21 cellular contexts compared by ENCODE assay signal in the genomic region with DNA sequence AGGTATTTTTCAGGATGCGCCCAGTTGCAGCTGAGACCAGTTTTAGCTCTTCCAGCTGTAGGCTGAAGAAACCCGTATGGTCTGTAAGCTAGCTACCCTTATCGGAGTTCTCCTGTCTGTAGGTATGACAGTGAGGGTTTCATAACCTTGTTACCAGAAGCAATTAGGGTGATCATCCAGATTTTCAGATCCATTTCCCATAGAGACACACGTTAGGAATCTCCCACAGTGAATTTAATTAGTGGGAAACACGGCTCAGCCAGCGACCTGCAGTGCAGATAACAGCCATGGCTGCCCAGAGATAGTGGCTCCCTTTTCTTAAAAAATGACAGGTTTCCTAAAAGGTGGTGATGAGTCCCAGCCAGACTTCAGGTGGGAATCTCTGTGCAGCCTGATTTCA.
DNase-seq lines count a peak whose midpoint lies in the region; ATAC-seq, FAIRE-seq and TF ChIP-seq lines count a peak whose summit lies in the region.
"Had no signal": no experiment of that assay in that cellular context is flagged by ENCODE, and none has a peak within 500 bp of the region (broad histone marks: within the 10 kb centered on the region; RNA-seq: fewer than 3 reads in every experiment).

No MANE protein-coding gene starts in this region.

- ATAC-seq in HG02885 (IDR thresholded peaks at IDR 0.05; ENCODE audit: poor library complexity, unreplicated experiment), result no peak
- ATAC-seq in GM21360 (IDR thresholded peaks at IDR 0.05; ENCODE audit: unreplicated experiment), result no peak
- ATAC-seq: A549, GM12878 had no signal

- no peaks in the 10 kb centered on the region for H3K79me2 ChIP-seq in SK-N-SH (ENCODE audit: insufficient read depth)

- no peak overlapping the region for H2AFZ ChIP-seq in SK-N-SH (ENCODE audit: low read depth)
- H2AFZ ChIP-seq: GM23248 had no signal

- intact Hi-C loops in esophagus muscularis mucosa (cut with DNase I), result no loop called here

- no peaks in the 10 kb centered on the region for H3K9me2 ChIP-seq in SK-N-SH

- H3F3A ChIP-seq in SK-N-SH (replicated peaks; ENCODE audit: insufficient read depth), result no peaks in the 10 kb centered on the region

- WGBS in SK-N-SH (ENCODE audit: low lambda C conversion rate), result 18% methylated on average over 6 of the region's 6 CpGs
- WGBS in esophagus muscularis mucosa, result 87% methylated on average over 6 of the region's 6 CpGs

- H3K4me3 ChIP-seq in SK-N-SH (ENCODE audit: low read depth in 2 of 2, low read length in 1 of 2) (no peak overlapping the region), esophagus muscularis mucosa (no peak overlapping the region)
- H3K4me3 ChIP-seq: A549, GM12878, GM23248, HAP-1 had no signal

- no peak overlapping the region for H3K4me2 ChIP-seq in SK-N-SH
- H3K4me2 ChIP-seq: A549 had no signal

- H3K36me3 ChIP-seq in SK-N-SH (replicated peaks in 1 of 2; ENCODE audit: control insufficient read depth in 1 of 2, insufficient read depth in 2 of 2, low read length in 1 of 2) (no peaks in the 10 kb centered on the region), esophagus muscularis mucosa (no peaks in the 10 kb centered on the region)
- H3K36me3 ChIP-seq: HAP-1 had no signal

- H3K27ac ChIP-seq in SK-N-SH (ENCODE audit: low read depth in 2 of 2, low read length in 1 of 2) (no peak overlapping the region; a peak in 1 of 4 replicates), esophagus muscularis mucosa (replicated peaks in 1 of 4) (no peak overlapping the region)
- H3K27ac ChIP-seq: 22Rv1, A549, C4-2B, GM23248 had no signal

- H3K4me1 ChIP-seq in SK-N-SH (ENCODE audit: control insufficient read depth in 1 of 2, insufficient read depth in 2 of 2, low read depth in 1 of 2, low read length in 1 of 2), result peaks cover 0 to 13% of the 10 kb centered on the region in 2 experiments; a peak in 1 of 4 replicates
- H3K4me1 ChIP-seq in esophagus muscularis mucosa, result no peaks in the 10 kb centered on the region
- H3K4me1 ChIP-seq: A549, Caco-2, HAP-1 had no signal

- CTCF ChIA-PET in SK-N-SH (lab: Yijun Ruan, JAX), result interaction anchor here (0.9 kb wide), 1 partner anchor 17 kb away, joined by 3 read pairs; no protein-coding TSS in a partner anchor

- TF ChIP-seq CTCF in SK-N-SH (IDR thresholded peaks at IDR 0.05), result no peak
- no peak for TF ChIP-seq CTCF in esophagus muscularis mucosa (IDR thresholded peaks at IDR 0.05)

- peak in 2 of 3 experiments; percentile 29 to 49 for DNase-seq in NCI-H1417 (lab: John Stamatoyannopoulos, UW)
- DNase-seq in NCI-H1417 treated with DMSO at 0.1 percent for 48 hours (lab: John Stamatoyannopoulos, UW), result no peak
- peak; percentile 20 for DNase-seq in SK-N-SH
- DNase-seq in esophagus muscularis mucosa (ENCODE audit: extremely low spot score), result peak; percentile 66
- DNase-seq in GM12891 (ENCODE audit: insufficient read length, low spot score), result no peak
- no peak for DNase-seq in DMS153 treated with DMSO at 0.1 percent for 48 hours (lab: John Stamatoyannopoulos, UW; ENCODE audit: unreplicated experiment)
- DNase-seq: AML-193; Caco-2; CD4-positive, alpha-beta T cell; DMS153; DMS79 treated with DMSO at 0.1 percent for 48 hours; GM23248 had no signal

- H3K27me3 ChIP-seq in SK-N-SH (ENCODE audit: insufficient read depth), result no peaks in the 10 kb centered on the region
- no peaks in the 10 kb centered on the region for H3K27me3 ChIP-seq in esophagus muscularis mucosa

- H3K9me3 ChIP-seq in SK-N-SH (no peaks in the 10 kb centered on the region), esophagus muscularis mucosa (no peaks in the 10 kb centered on the region)
- H3K9me3 ChIP-seq: A549, Caco-2, HAP-1 had no signal

- FAIRE-seq in GM12891 (lab: Jason Lieb, UNC), result no peak
- FAIRE-seq: A549, D721Med, GM12878, GM19239 had no signal

- TF ChIP-seq RAD21 in SK-N-SH (IDR thresholded peaks at IDR 0.05; ENCODE audit: low read length), result no peak

- TF ChIP-seq POLR2A in esophagus muscularis mucosa (IDR thresholded peaks at IDR 0.05; ENCODE audit: low read depth) (no peak), GM12891 (IDR thresholded peaks at IDR 0.05; ENCODE audit: low read depth, low read length) (no peak)

- H4K20me1 ChIP-seq in SK-N-SH (ENCODE audit: insufficient read depth), result no peaks in the 10 kb centered on the region

- POLR2A ChIA-PET in SK-N-SH (lab: Yijun Ruan, JAX), result no interaction called here

- no peak overlapping the region for H3K9ac ChIP-seq in SK-N-SH
- H3K9ac ChIP-seq: GM23248 had no signal

- no peak; a peak in 1 of 4 replicates for TF ChIP-seq EP300 in SK-N-SH (IDR thresholded peaks at IDR 0.05; ENCODE audit: borderline replicate concordance in 1 of 2, low read depth in 1 of 2, low read length in 1 of 2)
- no peak for TF ChIP-seq EP300 in esophagus muscularis mucosa (IDR thresholded peaks at IDR 0.05)

TF ChIP-seq in SK-N-SH, 30 proteins besides CTCF, POLR2A, EP300 and RAD21:
- TF ChIP-seq POLR2AphosphoS5 (IDR thresholded peaks at IDR 0.05; ENCODE audit: low read depth, low read length) (no peak), RCOR1 (IDR thresholded peaks at IDR 0.05; ENCODE audit: low read length) (peak; percentile 84), GATA2 (CRISPR knock-in tag; IDR thresholded peaks at IDR 0.05) (peak; percentile 82)

TF ChIP-seq in GM12891, 5 proteins besides CTCF, POLR2A, EP300 and RAD21:
- TF ChIP-seq PAX5 (IDR thresholded peaks at IDR 0.05; ENCODE audit: insufficient read depth, low read length, severe bottlenecking) (no peak), POLR2AphosphoS5 (IDR thresholded peaks at IDR 0.05; ENCODE audit: low read depth, low read length) (no peak), TAF1 (IDR thresholded peaks at IDR 0.05; ENCODE audit: low read depth, low read length) (no peak), SPI1 (IDR thresholded peaks at IDR 0.05; ENCODE audit: low read depth, low read length) (no peak), POU2F2 (IDR thresholded peaks at IDR 0.05; ENCODE audit: low read depth, low read length) (no peak)

Comparison
In these comparisons a context has a peak if more than half of its experiments do, and no peak if none do; other contexts are left out.
1. DNase-seq: peak in NCI-H1417 (2 of 3), SK-N-SH (single experiment) and esophagus muscularis mucosa (single experiment); none in NCI-H1417 treated with DMSO at 0.1 percent for 48 hours (single experiment), GM12891 (single experiment) and DMS153 treated with DMSO at 0.1 percent for 48 hours (single experiment).